In genomic region chr22:35454416-35455054, GRCh38 we compare ENCODE assay signal across 14 cellular contexts. TPM values are rescaled to one million over a fixed set of nuclear protein-coding genes. Genes with fewer than 3 reads are reported as not detected.
DNase-seq lines count a peak whose midpoint lies in the region; ATAC-seq and TF ChIP-seq lines count a peak whose summit lies in the region.
"Had no signal": no experiment of that assay in that cellular context is flagged by ENCODE, and none has a peak within 500 bp of the region (broad histone marks: within the 10 kb centered on the region; RNA-seq: fewer than 3 reads in every experiment).

No MANE protein-coding gene starts in this region.

- H3K9me3 ChIP-seq in AG04450 (ENCODE audit: control insufficient read depth, insufficient read depth, low read length), result no peaks in the 10 kb centered on the region

- peaks cover 64% of the 10 kb centered on the region for H3K4me1 Mint-ChIP-seq in brain
- H3K4me1 Mint-ChIP-seq: activated CD4-positive, alpha-beta T cell treated with anti-CD3 and anti-CD28 coated beads for 36 hours had no signal

- CTCF ChIA-PET in AG04450 (lab: Charles Lee), result no interaction called here

- H3K27me3 Mint-ChIP-seq in brain, result no peaks in the 10 kb centered on the region
- H3K27me3 Mint-ChIP-seq: activated CD4-positive, alpha-beta T cell treated with anti-CD3 and anti-CD28 coated beads for 36 hours had no signal

- 0 out of 2 replicates have a peak, but pooled peaks have one; percentile 3 for TF ChIP-seq CTCF in AG04450 (IDR thresholded peaks at IDR 0.05; ENCODE audit: low read depth, low read length)
- TF ChIP-seq CTCF in brain (conservative IDR thresholded peaks at IDR 0.05), result peak; percentile 31 to 34

- H3K4me3 Mint-ChIP-seq in brain, result no peak overlapping the region
- H3K4me3 Mint-ChIP-seq: activated CD4-positive, alpha-beta T cell treated with anti-CD3 and anti-CD28 coated beads for 36 hours; dendritic cell treated with granulocyte-macrophage colony-stimulating factor and Interleukin-4, amounts not matched to agents 40 ng/mL and 50 ng/mL, for 4 days had no signal

- H3K27me3 ChIP-seq in AG04450 (ENCODE audit: control insufficient read depth, insufficient read depth, low read length) (peaks cover 6% of the 10 kb centered on the region), H7 (ENCODE audit: control insufficient read depth, insufficient read depth, low read length) (no peaks in the 10 kb centered on the region)

- no peak for DNase-seq in AG04450 (ENCODE audit: low read depth, low spot score)
- DNase-seq in H7, result peak; percentile 47
- DNase-seq in lung microvascular endothelial cell (ENCODE audit: low read depth in 2 of 2), result peak; percentile 13 to 31
- no peak for DNase-seq in NCI-H187 treated with DMSO at 0.1 percent for 48 hours (lab: John Stamatoyannopoulos, UW)
- no peak for DNase-seq in SKM-1 treated with dmso at 0.1 percent for 144 hours (lab: John Stamatoyannopoulos, UW; ENCODE audit: unreplicated experiment)
- DNase-seq: activated CD4-positive, alpha-beta T cell treated with anti-CD3 and anti-CD28 coated beads for 36 hours; activated T-cell treated with anti-CD3 and anti-CD28 coated beads, Interleukin-2, amount 50 U/mL, for 48 hours; NCI-H1930; stimulated activated naive CD4-positive, alpha-beta T cell; T-helper 1 cell had no signal

- no peaks in the 10 kb centered on the region for H3K36me3 Mint-ChIP-seq in brain

- no peaks in the 10 kb centered on the region for H3K9me3 Mint-ChIP-seq in brain
- H3K9me3 Mint-ChIP-seq: dendritic cell treated with granulocyte-macrophage colony-stimulating factor and Interleukin-4, amounts not matched to agents 40 ng/mL and 50 ng/mL, for 4 days had no signal

- POLR2A ChIA-PET in AG04450 (lab: Yijun Ruan, JAX), result no interaction called here

- no peak overlapping the region for H3K27ac ChIP-seq in AG04450 (ENCODE audit: low read depth, low read length)

- ATAC-seq in GM19328 (IDR thresholded peaks at IDR 0.05; ENCODE audit: unreplicated experiment), result no peak
- no peak for ATAC-seq in HG03442 (IDR thresholded peaks at IDR 0.05; ENCODE audit: unreplicated experiment)
- ATAC-seq: activated CD4-positive, alpha-beta T cell treated with anti-CD3 and anti-CD28 coated beads for 36 hours had no signal

- H3K4me3 ChIP-seq in AG04450 (ENCODE audit: low read depth, low read length), result no peak overlapping the region
- H3K4me3 ChIP-seq in H7 (ENCODE audit: insufficient read depth, low read depth, low read length), result no peak overlapping the region

- no peaks in the 10 kb centered on the region; the same call in none of the 2 replicates for H3K36me3 ChIP-seq in H7 (replicated peaks; ENCODE audit: control insufficient read depth, insufficient read depth, low read length)

- peak overlapping the region in 1 of 5 experiments; percentile 66 for H3K27ac Mint-ChIP-seq in brain
- H3K27ac Mint-ChIP-seq: activated CD4-positive, alpha-beta T cell treated with anti-CD3 and anti-CD28 coated beads for 36 hours; dendritic cell treated with granulocyte-macrophage colony-stimulating factor and Interleukin-4, amounts not matched to agents 40 ng/mL and 50 ng/mL, for 4 days had no signal

RNA-seq across cellular contexts. Expression of gene MCM5, which starts 54.6 kb away (rescaled TPM):
- polyA plus RNA-seq in AG04450 (2011; rRNA removed), result 12.0 and 15.0 TPM in 2 replicates
- polyA minus RNA-seq in AG04450 (2011; rRNA and poly(A)+ RNA removed), result 31.5 and 33.5 TPM in 2 replicates
- total RNA-seq in H7 (2014; rRNA removed; shearing (Covaris generic)), result 266 and 322 TPM in 2 replicates
- 66.6 TPM for polyA plus RNA-seq in brain (ENCODE audit: insufficient read depth, low read depth, low replicate concordance)
- total RNA-seq in lung microvascular endothelial cell, result 15.3 and 31.8 TPM in 2 replicates

Comparison
In these comparisons a context has a peak if more than half of its experiments do, and no peak if none do; other contexts are left out.
1. DNase-seq: peak in H7 (single experiment) and lung microvascular endothelial cell (2 of 2); none in AG04450 (single experiment), NCI-H187 treated with DMSO at 0.1 percent for 48 hours (single experiment) and SKM-1 treated with dmso at 0.1 percent for 144 hours (single experiment).